19 cellular contexts compared by ENCODE assay signal in genomic region chr7:22722596-22722995, GRCh38. TPM values are rescaled to one million over a fixed set of nuclear protein-coding genes. Genes with fewer than 3 reads are reported as not detected.
DNase-seq lines count a peak whose midpoint lies in the region; ATAC-seq and TF ChIP-seq lines count a peak whose summit lies in the region.
"Had no signal": no experiment of that assay in that cellular context is flagged by ENCODE, and none has a peak within 500 bp of the region (broad histone marks: within the 10 kb centered on the region; RNA-seq: fewer than 3 reads in every experiment).

No MANE protein-coding gene starts in this region.

- TF ChIP-seq EP300 in transverse colon (IDR thresholded peaks at IDR 0.05; ENCODE audit: low read depth) = no peak

- in situ Hi-C loops in transverse colon (cut with MboI; ENCODE audit: low pct_ligation_motif_present in 1 of 4, low pct_unique_long_range_greater_than_20kb in 1 of 4, low sequenced_read_pairs in 3 of 4) = loop anchor here in 2 of 4 donors (10.0 kb wide), 1 partner anchor 158 kb away; no protein-coding TSS in a partner anchor

- intact Hi-C loops in left ventricle myocardium inferior (cut with micrococcal nuclease) = no loop called here
- intact Hi-C loops in left ventricle myocardium superior (cut with micrococcal nuclease) = no loop called here
- intact Hi-C loops in transverse colon (cut with DNase I; ENCODE audit: low total_unique reads) = no loop called here

- no peaks in the 10 kb centered on the region for H3K36me3 Mint-ChIP-seq in chondrocyte (ENCODE audit: low read depth)
- H3K36me3 Mint-ChIP-seq: activated naive CD8-positive, alpha-beta T cell; CD8-positive, alpha-beta memory T cell had no signal

- WGBS in mesodermal cell (ENCODE audit: insufficient coverage in 2 of 2), 2 experiments = 79 to 84% methylated on average over 2 to 5 of the region's 6 CpGs
- WGBS in transverse colon (ENCODE audit: low coverage in 1 of 2), 2 donors = 80 to 81% methylated on average over 1 to 6 of the region's 6 CpGs

- no peaks in the 10 kb centered on the region for H3K27me3 ChIP-seq in left ventricle myocardium inferior (ENCODE audit: low read depth)
- no peaks in the 10 kb centered on the region for H3K27me3 ChIP-seq in transverse colon
- peaks cover 51% of the 10 kb centered on the region for H3K27me3 ChIP-seq in BE2C
- H3K27me3 ChIP-seq: cardiac muscle cell, pancreas had no signal

- H3K9me3 ChIP-seq in left ventricle myocardium inferior (replicated peaks) (no peaks in the 10 kb centered on the region), mesodermal cell (ENCODE audit: control insufficient read depth, low read length) (no peaks in the 10 kb centered on the region), transverse colon (no peaks in the 10 kb centered on the region), BE2C (no peaks in the 10 kb centered on the region)
- H3K9me3 ChIP-seq: A549, pancreas had no signal

- H3K27ac ChIP-seq in left ventricle myocardium inferior (replicated peaks) (peak overlapping the region; percentile 73), mesodermal cell (ENCODE audit: low read depth, low read length, severe bottlenecking) (peak overlapping the region; percentile 54), transverse colon (peak overlapping the region; percentile 47 to 65 (median 62))

- no peaks in the 10 kb centered on the region for H3K9me3 Mint-ChIP-seq in chondrocyte (ENCODE audit: low read depth)
- H3K9me3 Mint-ChIP-seq: activated CD8-positive, alpha-beta T cell treated with anti-CD3 and anti-CD28 coated beads for 36 hours; activated T-cell treated with anti-CD3 and anti-CD28 coated beads, Interleukin-2, amount 50 U/mL, for 4 hours; CD8-positive, alpha-beta memory T cell; effector memory CD8-positive, alpha-beta T cell; H9 had no signal

- H3K4me3 ChIP-seq in left ventricle myocardium inferior (no peak overlapping the region), mesodermal cell (ENCODE audit: extremely low read depth, insufficient read depth, low read length, poor library complexity, severe bottlenecking) (no peak overlapping the region), transverse colon (no peak overlapping the region), BE2C (ENCODE audit: low read depth, low read length) (no peak overlapping the region)
- H3K4me3 ChIP-seq: A549, cardiac muscle cell, pancreas had no signal

- H3K4me1 ChIP-seq in left ventricle myocardium inferior (peaks cover 68% of the 10 kb centered on the region), mesodermal cell (ENCODE audit: control insufficient read depth, insufficient read depth, low read length, poor library complexity, severe bottlenecking) (peaks cover 9% of the 10 kb centered on the region), transverse colon (peaks cover 5 to 45% (median 9%) of the 10 kb centered on the region in 4 donors), BE2C (no peaks in the 10 kb centered on the region)
- H3K4me1 ChIP-seq: pancreas had no signal

- TF ChIP-seq CTCF in left ventricle myocardium inferior (IDR thresholded peaks at IDR 0.05; ENCODE audit: borderline replicate concordance) = no peak
- TF ChIP-seq CTCF in chondrocyte (IDR thresholded peaks at IDR 0.05) = no peak
- TF ChIP-seq CTCF in transverse colon (IDR thresholded peaks at IDR 0.05) = no peak
- no peak for TF ChIP-seq CTCF in BE2C (IDR thresholded peaks at IDR 0.05; ENCODE audit: low read depth, low read length)

- TF ChIP-seq POLR2A in transverse colon (IDR thresholded peaks at IDR 0.05) = no peak

- no peaks in the 10 kb centered on the region for H3K27me3 Mint-ChIP-seq in chondrocyte (ENCODE audit: low read depth)
- H3K27me3 Mint-ChIP-seq: activated naive CD8-positive, alpha-beta T cell had no signal

- H3K4me1 Mint-ChIP-seq in chondrocyte (ENCODE audit: low read depth) = peaks cover 69% of the 10 kb centered on the region

- H3K4me3 Mint-ChIP-seq in chondrocyte (ENCODE audit: unreplicated experiment) = no peak overlapping the region
- H3K4me3 Mint-ChIP-seq: activated CD8-positive, alpha-beta T cell treated with anti-CD3 and anti-CD28 coated beads for 36 hours; activated naive CD8-positive, alpha-beta T cell; activated T-cell treated with anti-CD3 and anti-CD28 coated beads, Interleukin-2, amount 50 U/mL, for 4 hours; CD8-positive, alpha-beta memory T cell; effector memory CD8-positive, alpha-beta T cell; H9 had no signal

- no peak for DNase-seq in left ventricle myocardium inferior
- DNase-seq in left ventricle myocardium superior = no peak
- DNase-seq in chondrocyte (ENCODE audit: low spot score) = no peak
- DNase-seq in transverse colon = no peak
- DNase-seq in BE2C = no peak
- no peak for DNase-seq in amniotic stem cell (lab: John Stamatoyannopoulos, UW)
- DNase-seq: activated CD8-positive, alpha-beta T cell treated with anti-CD3 and anti-CD28 coated beads for 36 hours; activated T-cell treated with anti-CD3 and anti-CD28 coated beads, Interleukin-2, amount 50 U/mL, for 4 hours; CD8-positive, alpha-beta memory T cell; DMS79 treated with DMSO at 0.1 percent for 48 hours; effector memory CD8-positive, alpha-beta T cell; H9; NCI-H1436 had no signal

- peak overlapping the region; percentile 96 for H3K27ac Mint-ChIP-seq in chondrocyte (ENCODE audit: unreplicated experiment)
- H3K27ac Mint-ChIP-seq: activated CD8-positive, alpha-beta T cell treated with anti-CD3 and anti-CD28 coated beads for 36 hours; activated naive CD8-positive, alpha-beta T cell; CD8-positive, alpha-beta memory T cell; effector memory CD8-positive, alpha-beta T cell; H9 had no signal

- ATAC-seq in left ventricle myocardium superior = no peak
- no peak for ATAC-seq in HG03571 (IDR thresholded peaks at IDR 0.05; ENCODE audit: unreplicated experiment)
- ATAC-seq: A549; activated CD8-positive, alpha-beta T cell treated with anti-CD3 and anti-CD28 coated beads for 36 hours; activated T-cell treated with anti-CD3 and anti-CD28 coated beads, Interleukin-2, amount 50 U/mL, for 4 hours; effector memory CD8-positive, alpha-beta T cell had no signal

- H3K36me3 ChIP-seq in left ventricle myocardium inferior (no peaks in the 10 kb centered on the region), mesodermal cell (ENCODE audit: control insufficient read depth, insufficient read depth, low read length) (no peaks in the 10 kb centered on the region), transverse colon (no peaks in the 10 kb centered on the region), BE2C (no peaks in the 10 kb centered on the region)
- H3K36me3 ChIP-seq: cardiac muscle cell, pancreas had no signal

RNA-seq across cellular contexts. Expression of gene IL6, which starts 4.4 kb away (rescaled TPM):
- total RNA-seq in left ventricle myocardium inferior (0.69 TPM), left ventricle myocardium superior (1.2 TPM), chondrocyte (0.45 to 0.82 TPM in 2 of 3 replicates, not detected in the other), transverse colon (10 to 100 TPM in 1 of 4 donors, 1 to 10 TPM in 1, under 1 TPM in 1, not detected in 1; 0.82 to 10.8 (median 1.9) TPM)
- polyA plus RNA-seq in mesodermal cell (2013, experiment 1 of 2) = 4.7 TPM
- polyA plus RNA-seq in mesodermal cell (2013, experiment 2 of 2) = 5.2 TPM
- polyA plus RNA-seq in BE2C (2012; ENCODE audit: insufficient read depth, insufficient read length, low read depth) = not detected
- total RNA-seq: activated CD8-positive, alpha-beta T cell treated with anti-CD3 and anti-CD28 coated beads for 36 hours; cardiac muscle cell had no signal
- polyA plus RNA-seq: cardiac muscle cell; CD8-positive, alpha-beta memory T cell had no signal
